1 cellular context compared by ENCODE assay signal in the genomic region with DNA sequence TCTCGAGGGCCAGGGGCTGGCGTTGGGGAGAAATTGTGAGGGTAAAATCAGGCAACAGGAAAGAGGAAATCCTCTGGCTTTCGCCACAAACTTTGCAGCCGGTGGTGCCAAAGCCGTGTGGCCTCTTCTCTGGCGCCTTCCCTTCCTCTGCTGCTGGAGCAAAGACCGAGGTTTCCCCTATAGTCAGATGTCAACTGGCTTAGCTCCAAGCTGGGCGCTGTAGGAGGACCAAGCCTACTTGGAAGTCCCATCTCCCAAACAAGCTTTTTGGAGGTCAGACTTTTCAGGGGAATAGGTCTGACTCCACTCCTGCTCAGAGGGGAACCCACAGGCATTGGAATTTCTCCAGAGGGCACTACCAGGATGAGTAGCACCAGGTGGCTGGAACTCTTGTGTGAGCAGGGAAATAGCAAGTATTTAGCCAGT.
TF ChIP-seq lines count a peak whose summit lies in the region.

No MANE protein-coding gene starts in this region.

TF ChIP-seq in WTC11, 78 proteins besides CTCF, POLR2A, EP300 and RAD21 (continued from another document):
- TF ChIP-seq, protein P1, sequence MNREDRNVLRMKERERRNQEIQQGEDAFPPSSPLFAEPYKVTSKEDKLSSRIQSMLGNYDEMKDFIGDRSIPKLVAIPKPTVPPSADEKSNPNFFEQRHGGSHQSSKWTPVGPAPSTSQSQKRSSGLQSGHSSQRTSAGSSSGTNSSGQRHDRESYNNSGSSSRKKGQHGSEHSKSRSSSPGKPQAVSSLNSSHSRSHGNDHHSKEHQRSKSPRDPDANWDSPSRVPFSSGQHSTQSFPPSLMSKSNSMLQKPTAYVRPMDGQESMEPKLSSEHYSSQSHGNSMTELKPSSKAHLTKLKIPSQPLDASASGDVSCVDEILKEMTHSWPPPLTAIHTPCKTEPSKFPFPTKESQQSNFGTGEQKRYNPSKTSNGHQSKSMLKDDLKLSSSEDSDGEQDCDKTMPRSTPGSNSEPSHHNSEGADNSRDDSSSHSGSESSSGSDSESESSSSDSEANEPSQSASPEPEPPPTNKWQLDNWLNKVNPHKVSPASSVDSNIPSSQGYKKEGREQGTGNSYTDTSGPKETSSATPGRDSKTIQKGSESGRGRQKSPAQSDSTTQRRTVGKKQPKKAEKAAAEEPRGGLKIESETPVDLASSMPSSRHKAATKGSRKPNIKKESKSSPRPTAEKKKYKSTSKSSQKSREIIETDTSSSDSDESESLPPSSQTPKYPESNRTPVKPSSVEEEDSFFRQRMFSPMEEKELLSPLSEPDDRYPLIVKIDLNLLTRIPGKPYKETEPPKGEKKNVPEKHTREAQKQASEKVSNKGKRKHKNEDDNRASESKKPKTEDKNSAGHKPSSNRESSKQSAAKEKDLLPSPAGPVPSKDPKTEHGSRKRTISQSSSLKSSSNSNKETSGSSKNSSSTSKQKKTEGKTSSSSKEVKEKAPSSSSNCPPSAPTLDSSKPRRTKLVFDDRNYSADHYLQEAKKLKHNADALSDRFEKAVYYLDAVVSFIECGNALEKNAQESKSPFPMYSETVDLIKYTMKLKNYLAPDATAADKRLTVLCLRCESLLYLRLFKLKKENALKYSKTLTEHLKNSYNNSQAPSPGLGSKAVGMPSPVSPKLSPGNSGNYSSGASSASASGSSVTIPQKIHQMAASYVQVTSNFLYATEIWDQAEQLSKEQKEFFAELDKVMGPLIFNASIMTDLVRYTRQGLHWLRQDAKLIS (CRISPR knock-in tag; IDR thresholded peaks at IDR 0.05; ENCODE audit: borderline replicate concordance) = no peak
- TF ChIP-seq ZNF121 (CRISPR knock-in tag; IDR thresholded peaks at IDR 0.05) (no peak), GTF2I (CRISPR knock-in tag; conservative IDR thresholded peaks at IDR 0.05) (no peak), USF1 (CRISPR knock-in tag; IDR thresholded peaks at IDR 0.05) (no peak), FOXK1 (CRISPR knock-in tag; IDR thresholded peaks at IDR 0.05) (no peak), ZNF263 (CRISPR knock-in tag; IDR thresholded peaks at IDR 0.05; ENCODE audit: low read depth) (no peak), EMX1 (CRISPR knock-in tag; IDR thresholded peaks at IDR 0.05) (no peak), ETV6 (CRISPR knock-in tag; IDR thresholded peaks at IDR 0.05) (no peak), FOXJ3 (CRISPR knock-in tag; IDR thresholded peaks at IDR 0.05; ENCODE audit: borderline replicate concordance) (no peak), SOX15 (CRISPR knock-in tag; IDR thresholded peaks at IDR 0.05) (no peak)
